In the genomic region with DNA sequence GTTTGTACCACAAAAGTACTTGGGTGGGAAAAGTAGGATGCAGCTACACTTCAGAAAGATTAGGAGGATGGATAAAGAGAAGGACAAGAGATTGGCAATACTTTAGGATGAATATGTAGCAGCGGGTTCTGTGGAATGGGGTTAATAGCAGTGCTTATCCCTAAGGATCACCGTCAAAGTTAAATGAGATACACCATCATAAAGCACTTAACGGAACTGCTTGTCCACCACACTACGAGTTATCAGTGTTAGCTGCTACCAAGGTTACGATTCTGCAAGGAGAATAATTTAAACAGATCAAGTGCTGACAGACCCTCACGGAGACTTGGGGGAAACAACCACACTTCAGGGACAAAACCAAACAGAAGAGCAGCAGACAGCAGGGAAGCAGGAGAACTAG, we compare ENCODE assay signal across 8 cellular contexts. TPM values are rescaled to one million over a fixed set of nuclear protein-coding genes. Genes with fewer than 3 reads are reported as not detected.
A peak's percentile ranks its signal among the peaks of the same experiment; 100 is the strongest.
DNase-seq lines count a peak whose midpoint lies in the region; ATAC-seq and TF ChIP-seq lines count a peak whose summit lies in the region.

No MANE protein-coding gene starts in this region.

- no peaks in the 10 kb centered on the region for H3K9me3 ChIP-seq in BLaER1 treated with 17β-estradiol and CSF1 and Interleukin-3, amounts not matched to agents 10 nM and 100 nM (replicated peaks in 1 of 11)
- H3K9me3 ChIP-seq in KOPT-K1 (ENCODE audit: insufficient read depth, low read length, poor library complexity, severe bottlenecking) (no peaks in the 10 kb centered on the region), colonic mucosa (no peaks in the 10 kb centered on the region)

- H3K4me2 ChIP-seq in BLaER1 treated with 17β-estradiol and CSF1 and Interleukin-3, amounts not matched to agents 10 nM and 100 nM, result peak overlapping the region; percentile 94 to 99 (median 97)

- peaks cover 11% of the 10 kb centered on the region for H3K36me3 Mint-ChIP-seq in natural killer cell treated with Interleukin-12 subunit alpha and Interleukin-12 subunit beta and Interleukin-15 and Interleukin-18, amount 100 ng/mL, for 72 hours

- H4K20me1 ChIP-seq in BLaER1 treated with 17β-estradiol and CSF1 and Interleukin-3, amounts not matched to agents 10 nM and 100 nM, result peaks cover 0 to 36% (median 26%) of the 10 kb centered on the region in 11 experiments; a peak in 17 of 22 replicates

- peak overlapping the region in 4 of 11 experiments; percentile 41 to 77 (median 74); a peak in 7 of 22 replicates for H3K27ac ChIP-seq in BLaER1 treated with 17β-estradiol and CSF1 and Interleukin-3, amounts not matched to agents 10 nM and 100 nM
- H3K27ac ChIP-seq in KOPT-K1 (ENCODE audit: low read depth, low read length, poor library complexity, severe bottlenecking) (peak overlapping the region; percentile 95), colonic mucosa (no peak overlapping the region)

- H3K27me3 ChIP-seq in BLaER1 treated with 17β-estradiol and CSF1 and Interleukin-3, amounts not matched to agents 10 nM and 100 nM, result no peaks in the 10 kb centered on the region
- H3K27me3 ChIP-seq in colonic mucosa, result no peaks in the 10 kb centered on the region

- H3K9ac ChIP-seq in BLaER1 treated with 17β-estradiol and CSF1 and Interleukin-3, amounts not matched to agents 10 nM and 100 nM, result peak overlapping the region; percentile 67 to 85 (median 80)
- H3K9ac ChIP-seq in colonic mucosa (ENCODE audit: low read depth in 2 of 2, low read length in 2 of 2), result peak overlapping the region; percentile 79 to 91

- intact Hi-C loops in colonic mucosa (cut with DNase I), result loop anchor here (10.0 kb wide), 1 partner anchor 208 kb away; no protein-coding TSS in a partner anchor

- H3K36me3 ChIP-seq in BLaER1 treated with 17β-estradiol and CSF1 and Interleukin-3, amounts not matched to agents 10 nM and 100 nM, result peaks cover 5 to 17% (median 11%) of the 10 kb centered on the region in 11 experiments
- H3K36me3 ChIP-seq in KOPT-K1 (ENCODE audit: insufficient read depth, low read length), result peaks cover 33% of the 10 kb centered on the region
- H3K36me3 ChIP-seq in colonic mucosa, result no peaks in the 10 kb centered on the region

- DNase-seq in colonic mucosa, result no peak
- no peak for DNase-seq in natural killer cell treated with Interleukin-12 subunit alpha and Interleukin-12 subunit beta and Interleukin-15 and Interleukin-18, amount 100 ng/mL, for 72 hours (ENCODE audit: low spot score)
- DNase-seq in NCI-H1105 (lab: John Stamatoyannopoulos, UW), result no peak
- no peak for DNase-seq in SK-N-DZ (ENCODE audit: low spot score)
- DNase-seq in NCI-H1694 treated with DMSO at 0.1 percent for 48 hours (lab: John Stamatoyannopoulos, UW), result no peak

- H3K27me3 Mint-ChIP-seq in natural killer cell treated with Interleukin-12 subunit alpha and Interleukin-12 subunit beta and Interleukin-15 and Interleukin-18, amount 100 ng/mL, for 72 hours, result no peaks in the 10 kb centered on the region

- ATAC-seq in natural killer cell treated with Interleukin-12 subunit alpha and Interleukin-12 subunit beta and Interleukin-15 and Interleukin-18, amount 100 ng/mL, for 72 hours, result no peak
- ATAC-seq in HG03442 (IDR thresholded peaks at IDR 0.05; ENCODE audit: unreplicated experiment), result no peak

- H3K9me3 Mint-ChIP-seq in natural killer cell treated with Interleukin-12 subunit alpha and Interleukin-12 subunit beta and Interleukin-15 and Interleukin-18, amount 100 ng/mL, for 72 hours, result no peaks in the 10 kb centered on the region

- TF ChIP-seq CTCF in colonic mucosa (IDR thresholded peaks at IDR 0.05), result no peak

- H3K4me3 Mint-ChIP-seq in natural killer cell treated with Interleukin-12 subunit alpha and Interleukin-12 subunit beta and Interleukin-15 and Interleukin-18, amount 100 ng/mL, for 72 hours, result peak overlapping the region; percentile 98

- peak overlapping the region; percentile 61 to 84 for H3K27ac Mint-ChIP-seq in natural killer cell treated with Interleukin-12 subunit alpha and Interleukin-12 subunit beta and Interleukin-15 and Interleukin-18, amount 100 ng/mL, for 72 hours

- H3K4me3 ChIP-seq in BLaER1 treated with 17β-estradiol and CSF1 and Interleukin-3, amounts not matched to agents 10 nM and 100 nM, result peak overlapping the region; percentile 71 to 88 (median 82)
- peak overlapping the region; percentile 74 for H3K4me3 ChIP-seq in colonic mucosa

- H3K4me1 ChIP-seq in BLaER1 treated with 17β-estradiol and CSF1 and Interleukin-3, amounts not matched to agents 10 nM and 100 nM, result peaks cover 32 to 49% (median 36%) of the 10 kb centered on the region in 10 experiments
- H3K4me1 ChIP-seq in colonic mucosa, result peaks cover 7% of the 10 kb centered on the region

- H3K4me1 Mint-ChIP-seq in natural killer cell treated with Interleukin-12 subunit alpha and Interleukin-12 subunit beta and Interleukin-15 and Interleukin-18, amount 100 ng/mL, for 72 hours (ENCODE audit: low read depth in 2 of 2), result peaks cover 26 to 52% of the 10 kb centered on the region in 2 donors

RNA-seq across cellular contexts. Expression of gene SHQ1, which starts 1.0 kb away (rescaled TPM):
- 10 to 100 TPM; 10.9 to 25.0 TPM for total RNA-seq in colonic mucosa
- total RNA-seq in natural killer cell treated with Interleukin-12 subunit alpha and Interleukin-12 subunit beta and Interleukin-15 and Interleukin-18, amount 100 ng/mL, for 72 hours, result 10 to 100 TPM; 28.9 to 59.1 TPM
- 17.1 and 23.3 TPM in 2 replicates for polyA plus RNA-seq in SK-N-DZ (2014; cell fraction: cytosol; rRNA removed)
- polyA plus RNA-seq in SK-N-DZ (2014; cell fraction: nucleus; rRNA removed), result 11.5 and 13.0 TPM in 2 replicates

RNA-seq across cellular contexts. Expression of gene GXYLT2, which starts 40.6 kb away (rescaled TPM):
- total RNA-seq in colonic mucosa, result 1 to 10 TPM; 7.3 to 8.4 TPM
- total RNA-seq in natural killer cell treated with Interleukin-12 subunit alpha and Interleukin-12 subunit beta and Interleukin-15 and Interleukin-18, amount 100 ng/mL, for 72 hours, result not detected
- 1.2 and 2.2 TPM in 2 replicates for polyA plus RNA-seq in SK-N-DZ (2014; cell fraction: cytosol; rRNA removed)
- 1.4 and 3.7 TPM in 2 replicates for polyA plus RNA-seq in SK-N-DZ (2014; cell fraction: nucleus; rRNA removed)

Comparison
In these comparisons a context has a peak if more than half of its experiments do, and no peak if none do; other contexts are left out.
1. RNA of gene GXYLT2, which starts 40.6 kb away (total RNA-seq): 7.3 to 8.4 TPM in colonic mucosa; not detected in natural killer cell treated with Interleukin-12 subunit alpha and Interleukin-12 subunit beta and Interleukin-15 and Interleukin-18, amount 100 ng/mL, for 72 hours; every median in the first group is over 4 times any median in the second.